Comparison of ENCODE assay signal across 20 cellular contexts in the genomic region with DNA sequence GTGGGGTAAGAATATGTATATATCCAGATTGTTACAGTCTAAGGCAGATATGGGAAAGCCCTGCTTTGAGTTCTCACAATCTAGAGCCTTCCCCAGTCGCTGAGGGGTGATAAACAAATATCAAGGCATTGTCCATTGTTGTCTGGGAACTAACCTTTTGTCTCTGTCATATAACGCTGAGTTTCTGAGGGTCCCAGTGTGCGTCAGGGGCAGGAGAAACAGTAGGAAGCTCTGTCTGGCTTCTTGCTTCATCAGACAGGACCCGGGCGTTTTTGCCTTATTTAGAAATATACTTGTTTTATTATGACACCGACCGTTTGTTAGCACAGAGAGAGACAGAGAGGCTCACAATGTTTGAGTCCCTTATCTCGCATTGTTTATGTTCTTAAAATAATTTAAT.
"Had no signal": no experiment of that assay in that cellular context is flagged by ENCODE, and none has a peak within 500 bp of the region (broad histone marks: within the 10 kb centered on the region; RNA-seq: fewer than 3 reads in every experiment).

No MANE protein-coding gene starts in this region.

- H2AFZ ChIP-seq: neural progenitor cell had no signal

- H3K4me3 Mint-ChIP-seq: dendritic cell treated with granulocyte-macrophage colony-stimulating factor and Interleukin-4, amounts not matched to agents 40 ng/mL and 50 ng/mL, for 4 days; effector memory CD8-positive, alpha-beta T cell; naive thymus-derived CD8-positive, alpha-beta T cell; neural progenitor cell; stimulated activated effector memory CD8-positive, alpha-beta T cell treated with anti-CD3 and anti-CD28 coated beads, Interleukin-12 subunit alpha, Interleukin-12 subunit beta, amount 100 ng/mL, for 72 hours had no signal

- H3K9me3 Mint-ChIP-seq: dendritic cell treated with granulocyte-macrophage colony-stimulating factor and Interleukin-4, amounts not matched to agents 40 ng/mL and 50 ng/mL, for 4 days; effector memory CD8-positive, alpha-beta T cell; neural progenitor cell; stimulated activated effector memory CD8-positive, alpha-beta T cell treated with anti-CD3 and anti-CD28 coated beads, Interleukin-12 subunit alpha, Interleukin-12 subunit beta, amount 100 ng/mL, for 72 hours had no signal

- H3K36me3 Mint-ChIP-seq: naive thymus-derived CD8-positive, alpha-beta T cell; stimulated activated effector memory CD8-positive, alpha-beta T cell treated with anti-CD3 and anti-CD28 coated beads, Interleukin-12 subunit alpha, Interleukin-12 subunit beta, amount 100 ng/mL, for 72 hours had no signal

- H3K4me2 ChIP-seq: neural progenitor cell had no signal

- H3K9me3 ChIP-seq: esophagus squamous epithelium, heart right ventricle, mucosa of descending colon, ovary, testis, upper lobe of right lung had no signal

- H3K27ac ChIP-seq: esophagus squamous epithelium, heart right ventricle, neural progenitor cell, ovary, testis, tibial nerve, upper lobe of right lung had no signal

- H3K4me3 ChIP-seq: esophagus squamous epithelium, heart right ventricle, mucosa of descending colon, neural progenitor cell, ovary, testis, tibial nerve, upper lobe of right lung had no signal

- H3K27ac Mint-ChIP-seq: dendritic cell treated with granulocyte-macrophage colony-stimulating factor and Interleukin-4, amounts not matched to agents 40 ng/mL and 50 ng/mL, for 4 days; effector memory CD8-positive, alpha-beta T cell; neural progenitor cell; progenitor cell of endocrine pancreas; stimulated activated effector memory CD8-positive, alpha-beta T cell treated with anti-CD3 and anti-CD28 coated beads, Interleukin-12 subunit alpha, Interleukin-12 subunit beta, amount 100 ng/mL, for 72 hours had no signal

- DNase-seq: effector memory CD8-positive, alpha-beta T cell; esophagus squamous epithelium; foreskin fibroblast; heart right ventricle; islet precursor cell; mammary epithelial cell; mucosa of descending colon; naive thymus-derived CD8-positive, alpha-beta T cell; ovary; right cardiac atrium; stimulated activated CD4-positive, alpha-beta T cell treated with anti-CD3 and anti-CD28 coated beads, Interleukin-4, amount 100 ng/mL, for 1 hour; stimulated activated CD8-positive, alpha-beta memory T cell treated with anti-CD3 and anti-CD28 coated beads, Interleukin-4, amount 100 ng/mL, for 48 hours; stimulated activated naive CD8-positive, alpha-beta T cell treated with anti-CD3 and anti-CD28 coated beads, Interleukin-15, Interleukin-2, amounts not matched to agents 100 U/mL and 50 U/mL, for 24 hours; testis; upper lobe of right lung had no signal

- H3K36me3 ChIP-seq: esophagus squamous epithelium, heart right ventricle, neural progenitor cell, ovary, tibial nerve, upper lobe of right lung had no signal

- H3K9ac ChIP-seq: neural progenitor cell had no signal

- H3K4me1 ChIP-seq: neural progenitor cell had no signal

- H3K27me3 ChIP-seq: ovary, testis, tibial nerve had no signal
